In the genomic region with DNA sequence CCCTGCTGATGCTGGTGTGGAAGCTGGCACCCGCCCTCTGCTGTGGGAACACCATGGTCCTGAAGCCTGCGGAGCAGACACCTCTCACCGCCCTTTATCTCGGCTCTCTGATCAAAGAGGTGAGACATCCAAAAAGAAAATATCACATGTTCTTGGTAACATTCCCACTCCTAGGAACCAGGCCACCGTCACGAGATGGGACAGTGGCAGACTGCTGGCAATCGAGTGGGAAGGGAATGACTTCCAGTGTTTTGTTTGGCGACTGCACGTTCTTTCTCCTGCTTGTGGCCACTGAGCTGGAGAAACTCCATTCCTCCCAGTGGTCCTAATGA, we compare ENCODE assay signal across 23 cellular contexts. TPM values are rescaled to one million over a fixed set of nuclear protein-coding genes. Genes with fewer than 3 reads are reported as not detected.
A peak's percentile ranks its signal among the peaks of the same experiment; 100 is the strongest.
DNase-seq lines count a peak whose midpoint lies in the region; ATAC-seq and TF ChIP-seq lines count a peak whose summit lies in the region.
"Had no signal": no experiment of that assay in that cellular context is flagged by ENCODE, and none has a peak within 500 bp of the region (broad histone marks: within the 10 kb centered on the region; RNA-seq: fewer than 3 reads in every experiment).

No MANE protein-coding gene starts in this region.

- H3K9me3 ChIP-seq in heart right ventricle (no peaks in the 10 kb centered on the region), prostate gland (no peaks in the 10 kb centered on the region), colonic mucosa (no peaks in the 10 kb centered on the region)
- H3K9me3 ChIP-seq: BLaER1 treated with 17β-estradiol and CSF1 and Interleukin-3, amounts not matched to agents 10 nM and 100 nM; MG63; SK-N-SH had no signal

- DNase-seq in left ventricle myocardium superior (no peak), heart right ventricle (no peak), chondrocyte (ENCODE audit: low spot score) (no peak), prostate gland (ENCODE audit: low spot score) (peak; percentile 80), colonic mucosa (no peak), NOMO-1 treated with dmso at 0.1 percent for 144 hours (lab: John Stamatoyannopoulos, UW; ENCODE audit: unreplicated experiment) (no peak), NCI-H345 treated with DMSO at 0.1 percent for 48 hours (lab: John Stamatoyannopoulos, UW; ENCODE audit: unreplicated experiment) (no peak)
- DNase-seq: 8988T; CD8-positive, alpha-beta memory T cell; DMS53; EL; GF-D8; Kasumi-1; MG63; NCI-H1417; NCI-H1694 treated with DMSO at 0.1 percent for 48 hours; NCI-H2081 treated with DMSO at 0.1 percent for 48 hours; NCI-H2171 treated with DMSO at 0.1 percent for 48 hours; NCI-H446 treated with DMSO at 0.1 percent for 48 hours; NCI-H526 treated with DMSO at 0.1 percent for 48 hours; SIG-M5; SK-N-SH had no signal

- no peak overlapping the region for H3K4me3 Mint-ChIP-seq in chondrocyte (ENCODE audit: unreplicated experiment)
- H3K4me3 Mint-ChIP-seq: CD8-positive, alpha-beta memory T cell had no signal

- TF ChIP-seq CTCF in heart right ventricle (IDR thresholded peaks at IDR 0.05) (no peak), chondrocyte (IDR thresholded peaks at IDR 0.05) (no peak), prostate gland (IDR thresholded peaks at IDR 0.05) (peak in 1 of 4 experiments; percentile 14), colonic mucosa (IDR thresholded peaks at IDR 0.05) (no peak)

- H3K27ac ChIP-seq in heart right ventricle: no peak overlapping the region
- H3K27ac ChIP-seq in prostate gland: peak overlapping the region; percentile 86 to 98
- H3K27ac ChIP-seq in colonic mucosa: no peak overlapping the region
- H3K27ac ChIP-seq: BLaER1 treated with 17β-estradiol and CSF1 and Interleukin-3, amounts not matched to agents 10 nM and 100 nM had no signal

- peaks cover 0 to 18% (median 9%) of the 10 kb centered on the region in 9 donors for H3K4me1 ChIP-seq in heart right ventricle
- peaks cover 54% of the 10 kb centered on the region for H3K4me1 ChIP-seq in prostate gland (replicated peaks)
- no peaks in the 10 kb centered on the region for H3K4me1 ChIP-seq in colonic mucosa

- no peaks in the 10 kb centered on the region for H3K36me3 Mint-ChIP-seq in chondrocyte (ENCODE audit: low read depth)
- H3K36me3 Mint-ChIP-seq: CD8-positive, alpha-beta memory T cell had no signal

- H3K36me3 ChIP-seq in heart right ventricle (peaks cover 0 to 31% (median 0%) of the 10 kb centered on the region in 9 donors), prostate gland (no peaks in the 10 kb centered on the region), colonic mucosa (no peaks in the 10 kb centered on the region)
- H3K36me3 ChIP-seq: BLaER1 treated with 17β-estradiol and CSF1 and Interleukin-3, amounts not matched to agents 10 nM and 100 nM had no signal

- H3K9me3 Mint-ChIP-seq in chondrocyte (ENCODE audit: low read depth): no peaks in the 10 kb centered on the region
- H3K9me3 Mint-ChIP-seq: CD8-positive, alpha-beta memory T cell had no signal

- H3K4me3 ChIP-seq in heart right ventricle: no peak overlapping the region
- no peak overlapping the region for H3K4me3 ChIP-seq in prostate gland
- H3K4me3 ChIP-seq in colonic mucosa: no peak overlapping the region
- H3K4me3 ChIP-seq: BLaER1 treated with 17β-estradiol and CSF1 and Interleukin-3, amounts not matched to agents 10 nM and 100 nM; MG63 had no signal

- intact Hi-C loops in left ventricle myocardium superior (cut with micrococcal nuclease) (no loop called here), heart right ventricle (cut with DNase I) (no loop called here), prostate gland (cut with DNase I) (no loop called here), colonic mucosa (cut with DNase I) (no loop called here)

- no peak for TF ChIP-seq POLR2A in prostate gland (IDR thresholded peaks at IDR 0.05)

- H3K27ac Mint-ChIP-seq in chondrocyte (ENCODE audit: unreplicated experiment): peak overlapping the region; percentile 27
- H3K27ac Mint-ChIP-seq: CD8-positive, alpha-beta memory T cell had no signal

- no peaks in the 10 kb centered on the region for H3K27me3 Mint-ChIP-seq in chondrocyte (ENCODE audit: low read depth)

- H3K27me3 ChIP-seq in heart right ventricle: peaks cover 0 to 49% (median 30%) of the 10 kb centered on the region in 7 donors
- no peaks in the 10 kb centered on the region for H3K27me3 ChIP-seq in prostate gland (replicated peaks; ENCODE audit: insufficient read depth)
- no peaks in the 10 kb centered on the region for H3K27me3 ChIP-seq in colonic mucosa
- H3K27me3 ChIP-seq: MG63 had no signal

- WGBS in heart right ventricle, 2 donors: 62 to 73% methylated on average over 9 of the region's 9 CpGs
- WGBS in prostate gland: 33% methylated on average over 9 of the region's 9 CpGs

- no peak overlapping the region for H3K9ac ChIP-seq in colonic mucosa (ENCODE audit: low read depth in 2 of 2, low read length in 2 of 2)
- H3K9ac ChIP-seq: BLaER1 treated with 17β-estradiol and CSF1 and Interleukin-3, amounts not matched to agents 10 nM and 100 nM; SK-N-SH had no signal

- peaks cover 39% of the 10 kb centered on the region for H3K4me1 Mint-ChIP-seq in chondrocyte (ENCODE audit: low read depth)

- peak; percentile 41 for ATAC-seq in left ventricle myocardium superior
- ATAC-seq in heart right ventricle: no peak

RNA-seq across cellular contexts. Expression of gene ALDH1A3, which starts 14.3 kb away (rescaled TPM):
- total RNA-seq in left ventricle myocardium superior: 6.8 TPM
- total RNA-seq in heart right ventricle: 10 to 100 TPM in 1 of 10 donors, 1 to 10 TPM in 8, under 1 TPM in 1; 0.96 to 24.9 (median 2.3) TPM
- polyA plus RNA-seq in heart right ventricle: 1 to 10 TPM; 2.1 to 4.9 TPM
- 0.51 to 0.55 TPM in 2 of 3 replicates, not detected in the other for total RNA-seq in chondrocyte
- total RNA-seq in prostate gland: 100 to 1,000 TPM; 240 to 347 TPM
- total RNA-seq in colonic mucosa: 1 to 10 TPM; 3.8 to 7.4 TPM
- total RNA-seq: CD8-positive, alpha-beta memory T cell had no signal
- polyA plus RNA-seq: CD8-positive, alpha-beta memory T cell had no signal

RNA-seq across cellular contexts. Expression of gene LRRK1, which starts 25.2 kb away (rescaled TPM):
- 2.3 TPM for total RNA-seq in left ventricle myocardium superior
- total RNA-seq in heart right ventricle: 1 to 10 TPM; 1.5 to 8.1 (median 2.0) TPM
- polyA plus RNA-seq in heart right ventricle: 1 to 10 TPM; 1.8 to 1.9 TPM
- total RNA-seq in chondrocyte: 6.0 to 11.3 TPM (median 10.1 TPM) in 3 replicates
- total RNA-seq in prostate gland: 10 to 100 TPM; 18.6 to 20.3 TPM
- total RNA-seq in colonic mucosa: 10 to 100 TPM; 29.6 to 36.0 TPM
- polyA plus RNA-seq: CD8-positive, alpha-beta memory T cell had no signal

Comparison
In these comparisons a context has a peak if more than half of its experiments do, and no peak if none do; other contexts are left out.
1. H3K27ac ChIP-seq: peak in prostate gland (2 of 2); none in heart right ventricle (0 of 10) and colonic mucosa (single experiment).
2. RNA of gene ALDH1A3, which starts 14.3 kb away (total RNA-seq): 240 to 347 TPM in prostate gland; 3.8 to 7.4 TPM in colonic mucosa, 6.8 TPM in left ventricle myocardium superior (single experiment), 0.96 to 24.9 TPM in heart right ventricle and 0.51 to 0.55 TPM in chondrocyte; every median in the first group is over 4 times any median in the second.